8 cellular contexts compared by ENCODE assay signal in the genomic region with DNA sequence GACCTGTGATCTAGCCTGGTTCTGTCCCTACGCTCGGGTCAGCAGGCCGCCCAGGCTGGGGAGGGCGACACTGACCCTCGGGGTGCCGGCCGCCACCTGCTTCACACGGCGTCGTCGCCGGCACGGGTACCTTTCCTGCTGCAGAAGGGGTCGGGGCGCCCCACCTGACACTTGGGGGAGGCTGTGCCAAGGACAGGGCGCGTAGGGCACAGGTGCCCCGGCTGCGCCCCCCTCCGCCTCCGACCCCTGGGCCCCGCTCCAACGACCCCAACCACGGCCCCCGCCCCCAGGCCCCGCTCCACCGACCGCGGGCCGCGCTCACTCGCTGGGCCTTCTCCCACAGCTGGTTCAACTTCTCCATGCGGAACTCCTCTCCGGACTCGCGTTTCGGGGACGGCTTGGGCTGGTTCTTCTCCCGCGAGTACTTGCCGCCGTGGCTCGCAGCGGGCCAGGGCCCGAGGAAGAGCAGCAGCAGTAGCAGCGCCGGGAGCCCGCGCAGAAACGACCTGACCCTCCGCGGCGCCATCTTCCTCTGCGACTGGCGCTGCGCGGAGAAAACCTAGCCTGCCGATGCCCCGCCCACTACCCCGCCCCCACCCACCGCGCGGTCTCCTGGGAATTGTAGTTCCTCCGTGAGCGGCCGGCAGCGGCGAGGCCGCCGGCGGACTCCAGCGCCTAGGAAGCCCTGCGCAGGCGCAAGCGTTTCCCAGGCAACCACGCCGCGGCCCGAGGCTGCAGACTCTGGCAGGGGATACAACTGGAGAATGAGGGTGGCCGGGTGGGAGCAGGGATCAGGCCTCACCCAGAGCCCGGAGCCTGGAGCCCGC. TPM values are rescaled to one million over a fixed set of nuclear protein-coding genes. Genes with fewer than 3 reads are reported as not detected.
DNase-seq lines count a peak whose midpoint lies in the region; ATAC-seq, FAIRE-seq and TF ChIP-seq lines count a peak whose summit lies in the region.

A gene with protein sequence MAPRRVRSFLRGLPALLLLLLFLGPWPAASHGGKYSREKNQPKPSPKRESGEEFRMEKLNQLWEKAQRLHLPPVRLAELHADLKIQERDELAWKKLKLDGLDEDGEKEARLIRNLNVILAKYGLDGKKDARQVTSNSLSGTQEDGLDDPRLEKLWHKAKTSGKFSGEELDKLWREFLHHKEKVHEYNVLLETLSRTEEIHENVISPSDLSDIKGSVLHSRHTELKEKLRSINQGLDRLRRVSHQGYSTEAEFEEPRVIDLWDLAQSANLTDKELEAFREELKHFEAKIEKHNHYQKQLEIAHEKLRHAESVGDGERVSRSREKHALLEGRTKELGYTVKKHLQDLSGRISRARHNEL (minus strand): TSS at position 536 of the 827 bp plus-strand sequence. CDS start 10 bp downstream, at position 526.

- peaks cover 1% of the 10 kb centered on the region for H3K27me3 Mint-ChIP-seq in IgD-negative memory B cell
- peaks cover 6% of the 10 kb centered on the region for H3K27me3 Mint-ChIP-seq in activated T-cell treated with anti-CD3 and anti-CD28 coated beads, Interleukin-2, amount 50 U/mL, for 24 hours

- H4K20me1 ChIP-seq in PC-3 (ENCODE audit: low read length), result peaks cover 17% of the 10 kb centered on the region; the same call in 1 of the 2 replicates

- H3K27ac Mint-ChIP-seq in IgD-negative memory B cell, result peak within 1 kb of the TSS; percentile 79 to 98 (median 95)
- peak within 1 kb of the TSS; percentile 97 for H3K27ac Mint-ChIP-seq in activated T-cell treated with anti-CD3 and anti-CD28 coated beads, Interleukin-2, amount 50 U/mL, for 24 hours

- peak within 1 kb of the TSS; percentile 94 to 99 (median 98) for H3K4me3 Mint-ChIP-seq in IgD-negative memory B cell
- peak within 1 kb of the TSS; percentile 100 for H3K4me3 Mint-ChIP-seq in activated T-cell treated with anti-CD3 and anti-CD28 coated beads, Interleukin-2, amount 50 U/mL, for 24 hours

- no peaks in the 10 kb centered on the region for H3F3A ChIP-seq in PC-3 (ENCODE audit: low read length, unreplicated experiment)

- H3K36me3 Mint-ChIP-seq in IgD-negative memory B cell, result no peaks in the 10 kb centered on the region
- H3K36me3 Mint-ChIP-seq in activated T-cell treated with anti-CD3 and anti-CD28 coated beads, Interleukin-2, amount 50 U/mL, for 24 hours (ENCODE audit: low read depth), result peaks cover 40% of the 10 kb centered on the region

- no peaks in the 10 kb centered on the region for H3K9me3 Mint-ChIP-seq in IgD-negative memory B cell
- H3K9me3 Mint-ChIP-seq in activated T-cell treated with anti-CD3 and anti-CD28 coated beads, Interleukin-2, amount 50 U/mL, for 24 hours, result no peaks in the 10 kb centered on the region

- H3K27ac ChIP-seq in PC-3 (ENCODE audit: low read length), result no peak within 1 kb of the TSS
- peak within 1 kb of the TSS; percentile 68 for H3K27ac ChIP-seq in muscle layer of colon (ENCODE audit: low read depth, low read length)

- H3K27me3 ChIP-seq in PC-3 (ENCODE audit: low read length) (no peaks in the 10 kb centered on the region), muscle layer of colon (ENCODE audit: control insufficient read depth in 1 of 2, insufficient read depth in 2 of 2, low read length in 2 of 2) (no peaks in the 10 kb centered on the region)

- no peaks in the 10 kb centered on the region for H3K9me2 ChIP-seq in PC-3 (replicated peaks; ENCODE audit: low read length)

- ATAC-seq in GM21526 (IDR thresholded peaks at IDR 0.05; ENCODE audit: low FRiP score, unreplicated experiment), result peak; percentile 88
- ATAC-seq in PC-3, result peak; percentile 90
- peak; percentile 93 for ATAC-seq in esophagus mucosa

- peak within 1 kb of the TSS; percentile 99 for H3K4me2 ChIP-seq in PC-3 (ENCODE audit: low read length)

- CTCF ChIA-PET in PC-3 (lab: Charles Lee), result no interaction called here

- no TSS peak for BruUV-seq in PC-3 (replicated peaks; lab: Mats Ljungman, UMichigan)

- peak; percentile 100 for DNase-seq in D721Med (ENCODE audit: insufficient read length, low spot score)
- peak; percentile 80 for DNase-seq in PC-3
- peak; percentile 93 for DNase-seq in activated T-cell treated with anti-CD3 and anti-CD28 coated beads, Interleukin-2, amount 50 U/mL, for 24 hours
- peak; percentile 74 for DNase-seq in stimulated activated CD8-positive, alpha-beta memory T cell treated with anti-CD3 and anti-CD28 coated beads, Interleukin-7, amount 100 ng/mL, for 24 hours (ENCODE audit: low read depth)

- H3K9me3 ChIP-seq in PC-3 (ENCODE audit: low read length) (no peaks in the 10 kb centered on the region), muscle layer of colon (ENCODE audit: low read length) (no peaks in the 10 kb centered on the region)

- H3K4me1 ChIP-seq in PC-3 (ENCODE audit: insufficient read depth, low read length) (peaks cover 8% of the 10 kb centered on the region; the same call in 1 of the 2 replicates), muscle layer of colon (ENCODE audit: insufficient read depth, low read length) (peaks cover 24% of the 10 kb centered on the region)

- intact Hi-C loops in PC-3 (cut with micrococcal nuclease), result loop anchor here (5.0 kb wide), 1 partner anchor 425 kb away; no protein-coding TSS in a partner anchor

- H3K79me2 ChIP-seq in PC-3 (ENCODE audit: low read length), result peaks cover 44% of the 10 kb centered on the region

- peak within 1 kb of the TSS; percentile 80 for H2AFZ ChIP-seq in PC-3 (ENCODE audit: low read length)

- H3K4me1 Mint-ChIP-seq in IgD-negative memory B cell, result peaks cover 15 to 24% (median 18%) of the 10 kb centered on the region in 3 donors
- H3K4me1 Mint-ChIP-seq in activated T-cell treated with anti-CD3 and anti-CD28 coated beads, Interleukin-2, amount 50 U/mL, for 24 hours (ENCODE audit: low read depth), result peaks cover 40% of the 10 kb centered on the region

- H3K9ac ChIP-seq in PC-3 (ENCODE audit: low read length), result peak within 1 kb of the TSS; percentile 76
- H3K9ac ChIP-seq in muscle layer of colon (ENCODE audit: low read length), result peak within 1 kb of the TSS; percentile 39

- TF ChIP-seq CTCF in D721Med (IDR thresholded peaks at IDR 0.05; ENCODE audit: insufficient read depth, missing control alignments), result no peak
- no peak for TF ChIP-seq CTCF in PC-3 (conservative IDR thresholded peaks at IDR 0.05; ENCODE audit: low read depth, low read length)

- FAIRE-seq in D721Med (lab: Jason Lieb, UNC), result no peak

- POLR2A ChIA-PET in PC-3 (lab: Charles Lee; ENCODE audit: unreplicated experiment), result no interaction called here

- H3K36me3 ChIP-seq in PC-3 (ENCODE audit: low read depth, low read length) (no peaks in the 10 kb centered on the region; the same call in 1 of the 2 replicates), muscle layer of colon (ENCODE audit: insufficient read depth, low read length) (peaks cover 14% of the 10 kb centered on the region)

- H3K4me3 ChIP-seq in PC-3 (ENCODE audit: low read length), result peak within 1 kb of the TSS; percentile 79
- peak within 1 kb of the TSS; percentile 84 to 98 for H3K4me3 ChIP-seq in muscle layer of colon (ENCODE audit: low read depth in 1 of 2, low read length in 2 of 2)

RNA-seq across cellular contexts. Expression of the gene that starts here (rescaled TPM):
- 138 TPM for polyA plus RNA-seq in IgD-negative memory B cell
- 133 and 148 TPM in 2 replicates for total RNA-seq in PC-3 (2014; rRNA removed)
- total RNA-seq in esophagus mucosa, result 64.6 TPM
